ENCODE assay signal across 9 cellular contexts in genomic region chr6:37049735-37049989, GRCh38. TPM values are rescaled to one million over a fixed set of nuclear protein-coding genes. Genes with fewer than 3 reads are reported as not detected.
DNase-seq lines count a peak whose midpoint lies in the region; ATAC-seq, FAIRE-seq and TF ChIP-seq lines count a peak whose summit lies in the region.
"Had no signal": no experiment of that assay in that cellular context is flagged by ENCODE, and none has a peak within 500 bp of the region (broad histone marks: within the 10 kb centered on the region; RNA-seq: fewer than 3 reads in every experiment).

No MANE protein-coding gene starts in this region.

- no peak for DNase-seq in activated T-cell treated with anti-CD3 and anti-CD28 coated beads, Interleukin-2, amount 50 U/mL, for 4 hours
- DNase-seq in activated T-cell treated with anti-CD3 and anti-CD28 coated beads, Interleukin-2, amount 50 U/mL, for 48 hours = no peak
- no peak for DNase-seq in substantia nigra (lab: John Stamatoyannopoulos, UW)
- DNase-seq in small intestine = no peak
- DNase-seq in NOMO-1 treated with DMSO at 0.1 percent for 48 hours (lab: John Stamatoyannopoulos, UW; ENCODE audit: unreplicated experiment) = no peak
- DNase-seq: NCI-H524 had no signal

- no peaks in the 10 kb centered on the region for H3K27me3 Mint-ChIP-seq in activated T-cell treated with anti-CD3 and anti-CD28 coated beads, Interleukin-2, amount 50 U/mL, for 4 hours (ENCODE audit: low read depth)

- H3F3A ChIP-seq in SU-DHL-6 (ENCODE audit: insufficient read depth) = peaks cover 24% of the 10 kb centered on the region

- H3K27ac ChIP-seq in SU-DHL-6 (ENCODE audit: low read depth, low read length) (peak overlapping the region; percentile 84), gastroesophageal sphincter (peak overlapping the region in 3 of 4 donors; percentile 25 to 56 (median 53)), substantia nigra (ENCODE audit: low read depth, low read length, poor library complexity, severe bottlenecking) (peak overlapping the region; percentile 30), small intestine (ENCODE audit: low read depth in 1 of 2, low read length in 1 of 2) (peak overlapping the region in 1 of 2 donors; percentile 89)

- H3K9ac ChIP-seq in SU-DHL-6 (ENCODE audit: low read length) = peak overlapping the region; percentile 9; the same call in 1 of the 2 replicates

- peak overlapping the region; percentile 80 for H3K4me3 Mint-ChIP-seq in activated T-cell treated with anti-CD3 and anti-CD28 coated beads, Interleukin-2, amount 50 U/mL, for 4 hours

- no peak for FAIRE-seq in small intestine (lab: Jason Lieb, UNC)

- H2AFZ ChIP-seq in SU-DHL-6 (ENCODE audit: low read depth, low read length, severe bottlenecking) = no peak overlapping the region

- no peaks in the 10 kb centered on the region for H4K20me1 ChIP-seq in SU-DHL-6 (ENCODE audit: low read depth, low read length)

- H3K9me3 Mint-ChIP-seq in activated T-cell treated with anti-CD3 and anti-CD28 coated beads, Interleukin-2, amount 50 U/mL, for 4 hours = no peaks in the 10 kb centered on the region

- no peaks in the 10 kb centered on the region for H3K79me2 ChIP-seq in SU-DHL-6 (ENCODE audit: insufficient read depth, low read length)

- no peak for TF ChIP-seq CTCF in SU-DHL-6 (IDR thresholded peaks at IDR 0.05; ENCODE audit: insufficient read depth, low read length, poor library complexity, severe bottlenecking)
- no peak for TF ChIP-seq CTCF in gastroesophageal sphincter (IDR thresholded peaks at IDR 0.05)

- peak overlapping the region; percentile 48 for H3K4me2 ChIP-seq in SU-DHL-6 (ENCODE audit: low read depth, low read length, poor library complexity, severe bottlenecking)

- no peak for TF ChIP-seq POLR2A in gastroesophageal sphincter (IDR thresholded peaks at IDR 0.05)

- H3K4me3 ChIP-seq in SU-DHL-6 (ENCODE audit: insufficient read depth, low read length, poor library complexity, severe bottlenecking) = no peak overlapping the region
- no peak overlapping the region for H3K4me3 ChIP-seq in gastroesophageal sphincter
- no peak overlapping the region for H3K4me3 ChIP-seq in small intestine (ENCODE audit: low read depth in 1 of 2, low read length in 2 of 2)

- ATAC-seq in activated T-cell treated with anti-CD3 and anti-CD28 coated beads, Interleukin-2, amount 50 U/mL, for 4 hours = no peak
- no peak for ATAC-seq in gastroesophageal sphincter
- ATAC-seq in GM21526 (IDR thresholded peaks at IDR 0.05; ENCODE audit: low FRiP score, unreplicated experiment) = no peak

- H3K27me3 ChIP-seq in SU-DHL-6 (ENCODE audit: low read length) (no peaks in the 10 kb centered on the region), gastroesophageal sphincter (no peaks in the 10 kb centered on the region), small intestine (ENCODE audit: control insufficient read depth in 2 of 2, insufficient read depth in 2 of 2, low read length in 2 of 2) (no peaks in the 10 kb centered on the region)

- 80 to 88% methylated on average over 1 to 3 of the region's 5 CpGs for WGBS in gastroesophageal sphincter (ENCODE audit: low coverage in 1 of 2), 2 donors
- WGBS in small intestine, 3 donors = 83 to 92% (median 91%) methylated on average over 5 of the region's 5 CpGs

- no peaks in the 10 kb centered on the region for H3K9me2 ChIP-seq in SU-DHL-6 (replicated peaks; ENCODE audit: insufficient read depth, low read length)

- no peaks in the 10 kb centered on the region for H3K36me3 Mint-ChIP-seq in activated T-cell treated with anti-CD3 and anti-CD28 coated beads, Interleukin-2, amount 50 U/mL, for 4 hours (ENCODE audit: insufficient read depth)

- H3K4me1 Mint-ChIP-seq in activated T-cell treated with anti-CD3 and anti-CD28 coated beads, Interleukin-2, amount 50 U/mL, for 4 hours (ENCODE audit: low read depth) = peaks cover 66% of the 10 kb centered on the region

- TF ChIP-seq EP300 in gastroesophageal sphincter (IDR thresholded peaks at IDR 0.05) = no peak

- H3K36me3 ChIP-seq in SU-DHL-6 (ENCODE audit: low read length) (no peaks in the 10 kb centered on the region), gastroesophageal sphincter (no peaks in the 10 kb centered on the region), small intestine (ENCODE audit: control insufficient read depth in 2 of 2, insufficient read depth in 2 of 2, low read length in 2 of 2) (no peaks in the 10 kb centered on the region)

- H3K9me3 ChIP-seq in SU-DHL-6 (ENCODE audit: insufficient read depth, low read length) (no peaks in the 10 kb centered on the region), gastroesophageal sphincter (no peaks in the 10 kb centered on the region), small intestine (ENCODE audit: control insufficient read depth, low read depth) (no peaks in the 10 kb centered on the region)

- H3K4me1 ChIP-seq in gastroesophageal sphincter = peaks cover 0 to 21% (median 11%) of the 10 kb centered on the region in 3 donors
- peaks cover 0 to 6% of the 10 kb centered on the region in 2 donors for H3K4me1 ChIP-seq in small intestine (ENCODE audit: control insufficient read depth in 2 of 2, insufficient read depth in 1 of 2, low read depth in 1 of 2, low read length in 1 of 2)

RNA-seq across cellular contexts. Expression of gene FGD2, which starts 44.2 kb away (rescaled TPM):
- total RNA-seq in activated T-cell treated with anti-CD3 and anti-CD28 coated beads, Interleukin-2, amount 50 U/mL, for 4 hours = 1 to 10 TPM in 2 of 3 donors, under 1 TPM in 1; 0.87 to 1.5 (median 1.1) TPM
- total RNA-seq in gastroesophageal sphincter = 10 to 100 TPM; 11.6 to 34.5 (median 22.5) TPM
- 1 to 10 TPM; 1.1 to 8.8 (median 5.7) TPM for polyA plus RNA-seq in small intestine

Comparison
In these comparisons a context has a peak if more than half of its experiments do, and no peak if none do; other contexts are left out.
1. RNA of gene FGD2, which starts 44.2 kb away (total RNA-seq): 11.6 to 34.5 TPM in gastroesophageal sphincter; 0.87 to 1.5 TPM in activated T-cell treated with anti-CD3 and anti-CD28 coated beads, Interleukin-2, amount 50 U/mL, for 4 hours; every median in the first group is over 4 times any median in the second.